ENCODE assay signal across 15 cellular contexts in genomic region chr3:100057716-100058575, GRCh38. TPM values are rescaled to one million over a fixed set of nuclear protein-coding genes. Genes with fewer than 3 reads are reported as not detected.
DNase-seq lines count a peak whose midpoint lies in the region; ATAC-seq and TF ChIP-seq lines count a peak whose summit lies in the region.
"Had no signal": no experiment of that assay in that cellular context is flagged by ENCODE, and none has a peak within 500 bp of the region (broad histone marks: within the 10 kb centered on the region; RNA-seq: fewer than 3 reads in every experiment).

No MANE protein-coding gene starts in this region.

- H3K4me3 ChIP-seq in LNCaP clone FGC (ENCODE audit: low read depth, low read length) = no peak overlapping the region
- H3K4me3 ChIP-seq in parathyroid adenoma (ENCODE audit: low read depth, low read length) = no peak overlapping the region
- H3K4me3 ChIP-seq: dorsolateral prefrontal cortex, skin epidermis, uterus had no signal

- H3K9ac ChIP-seq in parathyroid adenoma = no peak overlapping the region

- DNase-seq in LNCaP clone FGC (ENCODE audit: low read depth) (no peak), foreskin keratinocyte (peak in 1 of 2 donors; percentile 59), caudate nucleus (lab: John Stamatoyannopoulos, UW) (no peak), HEK293T (ENCODE audit: extremely low spot score) (no peak)
- DNase-seq in stimulated activated CD4-positive, alpha-beta T cell treated with anti-CD3 and anti-CD28 coated beads, Interleukin-2, amount 100 ng/mL, for 24 hours = no peak
- DNase-seq: amniotic stem cell; dorsolateral prefrontal cortex; NCI-H1105 treated with DMSO at 0.1 percent for 48 hours; stimulated activated naive CD4-positive, alpha-beta T cell treated with Interleukin-2 at 50 U/mL for 16 hours; uterus had no signal

- no peaks in the 10 kb centered on the region for H3K27me3 ChIP-seq in foreskin keratinocyte
- H3K27me3 ChIP-seq in parathyroid adenoma (ENCODE audit: control insufficient read depth, insufficient read depth, low read length) = no peaks in the 10 kb centered on the region
- H3K27me3 ChIP-seq: dorsolateral prefrontal cortex, uterus had no signal

- TF ChIP-seq CTCF in LNCaP clone FGC (IDR thresholded peaks at IDR 0.05; ENCODE audit: control insufficient read depth, extremely low read depth, insufficient read depth) = 0 out of 2 replicates have a peak, but pooled peaks have one; percentile 10
- TF ChIP-seq CTCF in foreskin keratinocyte (conservative IDR thresholded peaks at IDR 0.05) = peak; percentile 54
- peak; percentile 34 for TF ChIP-seq CTCF in parathyroid adenoma (IDR thresholded peaks at IDR 0.05)

- POLR2A ChIA-PET in HEK293T (lab: Yijun Ruan, JAX) = interaction anchor here (0.6 kb wide), 1 partner anchor 16 kb away, joined by 3 read pairs; no protein-coding TSS in a partner anchor

- no peaks in the 10 kb centered on the region for H3K9me3 ChIP-seq in parathyroid adenoma (ENCODE audit: control insufficient read depth, low read length)
- H3K9me3 ChIP-seq: uterus had no signal

- no peak overlapping the region for H3K27ac ChIP-seq in foreskin keratinocyte
- H3K27ac ChIP-seq in parathyroid adenoma = no peak overlapping the region
- H3K27ac ChIP-seq in caudate nucleus (ENCODE audit: low read depth, low read length) = no peak overlapping the region
- H3K27ac ChIP-seq: dorsolateral prefrontal cortex, uterus, VCaP had no signal

- H3K79me2 ChIP-seq in parathyroid adenoma = no peaks in the 10 kb centered on the region

- H3K36me3 ChIP-seq in parathyroid adenoma (ENCODE audit: control insufficient read depth, insufficient read depth, low read length) = no peaks in the 10 kb centered on the region
- H3K36me3 ChIP-seq: uterus had no signal

- H2AFZ ChIP-seq in parathyroid adenoma = no peak overlapping the region

- ATAC-seq in SK-N-SH treated with all-trans-retinoic acid at 6 μM for 48 hours (peak; percentile 71), foreskin keratinocyte (peak; percentile 38), GM19328 (IDR thresholded peaks at IDR 0.05; ENCODE audit: unreplicated experiment) (no peak)

- CTCF ChIA-PET in HEK293T (lab: Yijun Ruan, JAX) = no interaction called here

- peaks cover 15% of the 10 kb centered on the region for H3K4me1 ChIP-seq in foreskin keratinocyte
- no peaks in the 10 kb centered on the region for H3K4me1 ChIP-seq in parathyroid adenoma
- H3K4me1 ChIP-seq: uterus had no signal

- H3K4me2 ChIP-seq in parathyroid adenoma (ENCODE audit: low read length) = no peak overlapping the region

TF ChIP-seq in SK-N-SH treated with all-trans-retinoic acid at 6 μM for 48 hours, 23 proteins besides CTCF, POLR2A, EP300 and RAD21 (continues in another document):
- no peak for TF ChIP-seq CREB5 (CRISPR knock-in tag; IDR thresholded peaks at IDR 0.05; ENCODE audit: low read depth)
- no peak for TF ChIP-seq ZNF70 (CRISPR knock-in tag; IDR thresholded peaks at IDR 0.05)
- no peak for TF ChIP-seq ISL1 (CRISPR knock-in tag; IDR thresholded peaks at IDR 0.05)
- no peak for TF ChIP-seq ZNF8 (CRISPR knock-in tag; IDR thresholded peaks at IDR 0.05)
- TF ChIP-seq ESRRG (CRISPR knock-in tag; IDR thresholded peaks at IDR 0.05) = no peak
- no peak for TF ChIP-seq ZFP30 (CRISPR knock-in tag; IDR thresholded peaks at IDR 0.05)
- no peak for TF ChIP-seq OSR1 (CRISPR knock-in tag; IDR thresholded peaks at IDR 0.05)
- no peak for TF ChIP-seq TOX (CRISPR knock-in tag; IDR thresholded peaks at IDR 0.05; ENCODE audit: borderline replicate concordance)
- no peak for TF ChIP-seq CSDC2 (CRISPR knock-in tag; IDR thresholded peaks at IDR 0.05)
- TF ChIP-seq ZFP3 (CRISPR knock-in tag; IDR thresholded peaks at IDR 0.05) = no peak
- TF ChIP-seq ARNTL (CRISPR knock-in tag; IDR thresholded peaks at IDR 0.05; ENCODE audit: borderline replicate concordance, low read depth) = no peak
- TF ChIP-seq ZNF565 (CRISPR knock-in tag; conservative IDR thresholded peaks at IDR 0.05; ENCODE audit: low read depth) = no peak

TF ChIP-seq in HEK293T, 16 proteins besides CTCF, POLR2A, EP300 and RAD21:
- no peak for TF ChIP-seq LEF1 (IDR thresholded peaks at IDR 0.05; ENCODE audit: borderline replicate concordance)
- no peak for TF ChIP-seq HDGF (IDR thresholded peaks at IDR 0.05; ENCODE audit: borderline replicate concordance)
- TF ChIP-seq ZNF384 (IDR thresholded peaks at IDR 0.05) = no peak
- TF ChIP-seq SP1 (IDR thresholded peaks at IDR 0.05) = no peak
- no peak for TF ChIP-seq L3MBTL2 (conservative IDR thresholded peaks at IDR 0.05)
- TF ChIP-seq CTBP1 (IDR thresholded peaks at IDR 0.05; ENCODE audit: borderline replicate concordance) = no peak

RNA-seq across cellular contexts. Expression of gene FILIP1L, which starts 56.4 kb away (rescaled TPM):
- 21.1 and 22.6 TPM in 2 replicates for total RNA-seq in foreskin keratinocyte
- 8.7 and 9.8 TPM in 2 replicates for polyA plus RNA-seq in foreskin keratinocyte
